ENCODE assay signal across 22 cellular contexts in genomic region chr2:217301142-217301541, GRCh38.
DNase-seq lines count a peak whose midpoint lies in the region; ATAC-seq and TF ChIP-seq lines count a peak whose summit lies in the region.
"Had no signal": no experiment of that assay in that cellular context is flagged by ENCODE, and none has a peak within 500 bp of the region (broad histone marks: within the 10 kb centered on the region; RNA-seq: fewer than 3 reads in every experiment).

No MANE protein-coding gene starts in this region.

- H3K4me1 ChIP-seq in gastroesophageal sphincter (peaks cover 0 to 14% (median 0%) of the 10 kb centered on the region in 3 donors), right cardiac atrium (ENCODE audit: control insufficient read depth, insufficient read depth, low read length) (no peaks in the 10 kb centered on the region), sigmoid colon (peaks cover 0 to 21% (median 4%) of the 10 kb centered on the region in 4 donors)

- peak; percentile 89 for ATAC-seq in Right ventricle myocardium inferior
- ATAC-seq in gastroesophageal sphincter = peak; percentile 50
- peak; percentile 58 to 86 for ATAC-seq in right cardiac atrium
- ATAC-seq: GM12878 had no signal

- in situ Hi-C loops in ACHN (cut with HindIII; ENCODE audit: low pct_ligation_motif_present, low pct_unique_long_range_greater_than_20kb, low sequenced_read_pairs) = no loop called here

- TF ChIP-seq EP300 in gastroesophageal sphincter (IDR thresholded peaks at IDR 0.05) (no peak), sigmoid colon (IDR thresholded peaks at IDR 0.05) (no peak)

- no peaks in the 10 kb centered on the region for H3K27me3 ChIP-seq in gastroesophageal sphincter
- no peaks in the 10 kb centered on the region for H3K27me3 ChIP-seq in right cardiac atrium (ENCODE audit: control insufficient read depth, insufficient read depth)
- no peaks in the 10 kb centered on the region for H3K27me3 ChIP-seq in sigmoid colon
- H3K27me3 ChIP-seq: MG63 had no signal

- intact Hi-C loops in Right ventricle myocardium inferior (cut with DNase I) (no loop called here), cardiac septum (cut with DNase I) (no loop called here), right cardiac atrium (cut with DNase I) (no loop called here), sigmoid colon (cut with DNase I) (no loop called here)

- H3K9me3 ChIP-seq in gastroesophageal sphincter = peaks cover 0 to 13% (median 0%) of the 10 kb centered on the region in 3 donors
- no peaks in the 10 kb centered on the region for H3K9me3 ChIP-seq in right cardiac atrium (ENCODE audit: control insufficient read depth, low read length)
- no peaks in the 10 kb centered on the region for H3K9me3 ChIP-seq in sigmoid colon

- H3K36me3 ChIP-seq in gastroesophageal sphincter = no peaks in the 10 kb centered on the region
- no peaks in the 10 kb centered on the region for H3K36me3 ChIP-seq in sigmoid colon
- H3K36me3 ChIP-seq: BLaER1 treated with 17β-estradiol and CSF1 and Interleukin-3, amounts not matched to agents 10 nM and 100 nM; MG63 had no signal

- H3K4me3 ChIP-seq in gastroesophageal sphincter (no peak overlapping the region), right cardiac atrium (ENCODE audit: low read length) (no peak overlapping the region), sigmoid colon (no peak overlapping the region)
- H3K4me3 ChIP-seq: BLaER1 treated with 17β-estradiol and CSF1 and Interleukin-3, amounts not matched to agents 10 nM and 100 nM; GM12878; MG63; PC-9 had no signal

- TF ChIP-seq CTCF in gastroesophageal sphincter (IDR thresholded peaks at IDR 0.05) = no peak
- TF ChIP-seq CTCF in sigmoid colon (IDR thresholded peaks at IDR 0.05) = no peak

- DNase-seq in Right ventricle myocardium inferior (ENCODE audit: missing footprints) = no peak
- no peak for DNase-seq in cardiac septum (ENCODE audit: low spot score)
- DNase-seq in right cardiac atrium = peak in 1 of 3 donors; percentile 48
- DNase-seq in sigmoid colon = peak; percentile 66
- no peak for DNase-seq in ACHN
- DNase-seq in NCI-H82 (lab: John Stamatoyannopoulos, UW) = no peak
- no peak for DNase-seq in T-helper 9 cell
- DNase-seq: 8988T; CD4-positive, alpha-beta T cell; DMS53; KG1; MG63; NCI-H1105 treated with DMSO at 0.1 percent for 48 hours; NCI-H146; NCI-H1930; NCI-H446; NCI-H526; PC-9; SHP77 had no signal

- WGBS in gastroesophageal sphincter (ENCODE audit: low coverage in 1 of 2), 2 donors = 86 to 92% methylated on average over 3 of the region's 4 CpGs
- WGBS in right cardiac atrium = 84% methylated on average over 4 of the region's 4 CpGs
- 64 to 87% methylated on average over 4 of the region's 4 CpGs for WGBS in sigmoid colon, 2 donors

- TF ChIP-seq POLR2A in gastroesophageal sphincter (IDR thresholded peaks at IDR 0.05) (no peak), sigmoid colon (IDR thresholded peaks at IDR 0.05) (no peak)

- H3K27ac ChIP-seq in gastroesophageal sphincter (peak overlapping the region in 1 of 4 donors; percentile 47), right cardiac atrium (ENCODE audit: low read length) (no peak overlapping the region), sigmoid colon (peak overlapping the region in 1 of 4 donors; percentile 16)
- H3K27ac ChIP-seq: BLaER1 treated with 17β-estradiol and CSF1 and Interleukin-3, amounts not matched to agents 10 nM and 100 nM; PC-9 had no signal
